ENCODE assay signal across 33 cellular contexts in the genomic region with DNA sequence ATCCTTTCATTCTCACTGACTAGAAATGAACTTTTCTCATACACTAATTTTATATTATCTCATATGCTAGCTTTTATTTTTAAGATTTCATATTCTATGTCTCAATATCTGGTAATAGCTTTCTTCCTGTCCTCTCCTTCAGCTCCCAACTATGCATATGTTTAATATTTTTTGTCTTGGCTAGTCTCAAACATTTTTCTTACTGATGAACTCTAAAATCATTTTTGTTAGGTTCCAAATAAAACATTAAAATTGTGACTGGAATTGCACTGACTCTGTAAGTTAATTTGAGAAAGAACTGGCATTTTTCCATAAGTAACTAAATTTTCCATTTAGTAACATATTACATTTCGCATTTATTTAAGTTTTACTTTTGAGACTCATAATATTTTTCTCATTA.
"Had no signal": no experiment of that assay in that cellular context is flagged by ENCODE, and none has a peak within 500 bp of the region (broad histone marks: within the 10 kb centered on the region; RNA-seq: fewer than 3 reads in every experiment).

No MANE protein-coding gene starts in this region.

- ATAC-seq: activated CD4-positive, alpha-beta T cell treated with anti-CD3 and anti-CD28 coated beads for 36 hours; activated CD8-positive, alpha-beta memory T cell treated with anti-CD3 and anti-CD28 coated beads, Interleukin-2, amount 10 ng/mL, durations not matched to agents 7 days and 5 days; activated CD8-positive, alpha-beta T cell treated with anti-CD3 and anti-CD28 coated beads, Interleukin-2, amount 10 ng/mL, durations not matched to agents 7 days and 5 days; activated naive CD4-positive, alpha-beta T cell treated with anti-CD3 and anti-CD28 coated beads, Interleukin-2, amount 50 U/mL, for 72 hours; activated T-cell treated with anti-CD3 and anti-CD28 coated beads, Interleukin-2, amount 50 U/mL, for 72 hours; effector memory CD8-positive, alpha-beta T cell; foreskin keratinocyte; gastroesophageal sphincter; heart right ventricle; T-helper 17 cell had no signal

- H3K4me1 ChIP-seq: esophagus muscularis mucosa, foreskin keratinocyte, gastroesophageal sphincter had no signal

- H3K4me1 Mint-ChIP-seq: activated B cell treated with CpG ODN at 0.5 μM for 24 hours; activated CD4-positive, alpha-beta T cell treated with anti-CD3 and anti-CD28 coated beads for 36 hours; activated CD4-positive, alpha-beta T cell treated with anti-CD3 and anti-CD28 coated beads, Interleukin-2, amount 10 ng/mL, durations not matched to agents 24 days and 14 days; activated naive CD4-positive, alpha-beta T cell treated with anti-CD3 and anti-CD28 coated beads, Interleukin-2, amount 10 ng/mL, durations not matched to agents 7 days and 5 days; activated naive CD8-positive, alpha-beta T cell treated with anti-CD3 and anti-CD28 coated beads, Interleukin-2, amount 10 ng/mL, durations not matched to agents 7 days and 5 days had no signal

- H3K36me3 ChIP-seq: brain microvascular endothelial cell, esophagus muscularis mucosa, gastroesophageal sphincter, heart right ventricle, WERI-Rb-1 had no signal

- H3K27me3 Mint-ChIP-seq: activated B cell treated with CpG ODN at 0.5 μM for 24 hours; activated CD4-positive, alpha-beta memory T cell treated with anti-CD3 and anti-CD28 coated beads for 36 hours; activated CD4-positive, alpha-beta T cell treated with anti-CD3 and anti-CD28 coated beads for 36 hours; activated naive CD4-positive, alpha-beta T cell treated with anti-CD3 and anti-CD28 coated beads, Interleukin-2, amount 10 ng/mL, durations not matched to agents 7 days and 5 days; activated naive CD8-positive, alpha-beta T cell treated with anti-CD3 and anti-CD28 coated beads, Interleukin-2, amount 10 ng/mL, durations not matched to agents 7 days and 5 days; central memory CD8-positive, alpha-beta T cell; effector memory CD8-positive, alpha-beta T cell; T-helper 17 cell had no signal

- H3K27me3 ChIP-seq: brain microvascular endothelial cell, esophagus muscularis mucosa, foreskin keratinocyte, gastroesophageal sphincter, heart right ventricle had no signal

- H3K4me3 ChIP-seq: esophagus muscularis mucosa, gastroesophageal sphincter, heart right ventricle had no signal

- H3K4me3 Mint-ChIP-seq: activated B cell treated with CpG ODN at 0.5 μM for 24 hours; activated CD4-positive, alpha-beta memory T cell treated with anti-CD3 and anti-CD28 coated beads for 36 hours; activated CD4-positive, alpha-beta T cell treated with anti-CD3 and anti-CD28 coated beads for 36 hours; activated CD4-positive, alpha-beta T cell treated with anti-CD3 and anti-CD28 coated beads, Interleukin-2, amount 10 ng/mL, durations not matched to agents 24 days and 14 days; activated CD8-positive, alpha-beta memory T cell treated with anti-CD3 and anti-CD28 coated beads, Interleukin-2, amount 10 ng/mL, durations not matched to agents 7 days and 5 days; activated CD8-positive, alpha-beta T cell treated with anti-CD3 and anti-CD28 coated beads, Interleukin-2, amount 10 ng/mL, durations not matched to agents 7 days and 5 days; activated naive CD4-positive, alpha-beta T cell treated with anti-CD3 and anti-CD28 coated beads, Interleukin-2, amount 10 ng/mL, durations not matched to agents 7 days and 5 days; activated naive CD8-positive, alpha-beta T cell treated with anti-CD3 and anti-CD28 coated beads, Interleukin-2, amount 10 ng/mL, durations not matched to agents 7 days and 5 days; activated T-cell treated with anti-CD3 and anti-CD28 coated beads, Interleukin-2, amount 50 U/mL, for 72 hours; central memory CD8-positive, alpha-beta T cell; effector memory CD8-positive, alpha-beta T cell; T-helper 17 cell; T-helper 2 cell treated with Interferon-gamma antibody and Interleukin-4, amounts not matched to agents 5 μg/mL and 100 μg/mL, for 36 hours had no signal

- H3K27ac ChIP-seq: brain microvascular endothelial cell, esophagus muscularis mucosa, foreskin keratinocyte, gastroesophageal sphincter, heart right ventricle, WERI-Rb-1 had no signal

- H3K36me3 Mint-ChIP-seq: activated CD4-positive, alpha-beta memory T cell treated with anti-CD3 and anti-CD28 coated beads for 36 hours; activated CD8-positive, alpha-beta memory T cell treated with anti-CD3 and anti-CD28 coated beads, Interleukin-2, amount 10 ng/mL, durations not matched to agents 7 days and 5 days; activated naive CD4-positive, alpha-beta T cell treated with anti-CD3 and anti-CD28 coated beads, Interleukin-2, amount 10 ng/mL, durations not matched to agents 7 days and 5 days; activated naive CD4-positive, alpha-beta T cell treated with anti-CD3 and anti-CD28 coated beads, Interleukin-2, amount 50 U/mL, for 72 hours; activated naive CD8-positive, alpha-beta T cell treated with anti-CD3 and anti-CD28 coated beads, Interleukin-2, amount 10 ng/mL, durations not matched to agents 7 days and 5 days had no signal

- DNase-seq: activated B cell treated with CpG ODN at 0.5 μM for 24 hours; activated CD4-positive, alpha-beta memory T cell treated with anti-CD3 and anti-CD28 coated beads for 36 hours; activated CD4-positive, alpha-beta T cell treated with anti-CD3 and anti-CD28 coated beads for 36 hours; activated CD4-positive, alpha-beta T cell treated with anti-CD3 and anti-CD28 coated beads, Interleukin-2, amount 10 ng/mL, durations not matched to agents 24 days and 14 days; activated CD4-positive, CD25-positive, alpha-beta regulatory T cell treated with anti-CD3 and anti-CD28 coated beads, Interleukin-2, amount 50 U/mL, for 72 hours; activated CD8-positive, alpha-beta memory T cell treated with anti-CD3 and anti-CD28 coated beads, Interleukin-2, amount 10 ng/mL, durations not matched to agents 7 days and 5 days; activated CD8-positive, alpha-beta memory T cell treated with anti-CD3 and anti-CD28 coated beads, Interleukin-2, amount 50 U/mL, for 4 hours; activated CD8-positive, alpha-beta T cell treated with anti-CD3 and anti-CD28 coated beads, Interleukin-2, amount 10 ng/mL, durations not matched to agents 7 days and 5 days; activated gamma-delta T cell; activated naive CD4-positive, alpha-beta T cell; activated naive CD4-positive, alpha-beta T cell treated with anti-CD3 and anti-CD28 coated beads, Interleukin-2, amount 10 ng/mL, durations not matched to agents 7 days and 5 days; activated naive CD8-positive, alpha-beta T cell treated with anti-CD3 and anti-CD28 coated beads, Interleukin-2, amount 10 ng/mL, durations not matched to agents 7 days and 5 days; activated T-cell treated with anti-CD3 and anti-CD28 coated beads, Interleukin-2, amount 50 U/mL, for 1 hour; activated T-cell treated with anti-CD3 and anti-CD28 coated beads, Interleukin-2, amount 50 U/mL, for 72 hours; amniotic stem cell; anterior cingulate cortex; brain microvascular endothelial cell; cortex of kidney; dermis blood vessel endothelial cell; effector CD4-positive, alpha-beta T cell; effector memory CD8-positive, alpha-beta T cell; erythroblast; foreskin keratinocyte; heart right ventricle; T-helper 1 cell; T-helper 17 cell; T1000; WERI-Rb-1 had no signal

- H3K9me3 Mint-ChIP-seq: activated B cell treated with CpG ODN at 0.5 μM for 24 hours; activated naive CD4-positive, alpha-beta T cell treated with anti-CD3 and anti-CD28 coated beads, Interleukin-2, amount 10 ng/mL, durations not matched to agents 7 days and 5 days; activated T-cell treated with anti-CD3 and anti-CD28 coated beads, Interleukin-2, amount 50 U/mL, for 72 hours; effector memory CD8-positive, alpha-beta T cell; T-helper 2 cell treated with Interferon-gamma antibody and Interleukin-4, amounts not matched to agents 5 μg/mL and 100 μg/mL, for 36 hours had no signal

- H3K9me3 ChIP-seq: esophagus muscularis mucosa, gastroesophageal sphincter had no signal

- H3K27ac Mint-ChIP-seq: activated B cell treated with CpG ODN at 0.5 μM for 24 hours; activated CD4-positive, alpha-beta memory T cell treated with anti-CD3 and anti-CD28 coated beads for 36 hours; activated CD4-positive, alpha-beta T cell treated with anti-CD3 and anti-CD28 coated beads for 36 hours; activated CD4-positive, alpha-beta T cell treated with anti-CD3 and anti-CD28 coated beads, Interleukin-2, amount 10 ng/mL, durations not matched to agents 24 days and 14 days; activated CD8-positive, alpha-beta memory T cell treated with anti-CD3 and anti-CD28 coated beads, Interleukin-2, amount 10 ng/mL, durations not matched to agents 7 days and 5 days; activated CD8-positive, alpha-beta T cell treated with anti-CD3 and anti-CD28 coated beads, Interleukin-2, amount 10 ng/mL, durations not matched to agents 7 days and 5 days; activated naive CD4-positive, alpha-beta T cell treated with anti-CD3 and anti-CD28 coated beads, Interleukin-2, amount 10 ng/mL, durations not matched to agents 7 days and 5 days; activated naive CD4-positive, alpha-beta T cell treated with anti-CD3 and anti-CD28 coated beads, Interleukin-2, amount 50 U/mL, for 72 hours; activated naive CD8-positive, alpha-beta T cell treated with anti-CD3 and anti-CD28 coated beads, Interleukin-2, amount 10 ng/mL, durations not matched to agents 7 days and 5 days; activated T-cell treated with anti-CD3 and anti-CD28 coated beads, Interleukin-2, amount 50 U/mL, for 72 hours; effector memory CD8-positive, alpha-beta T cell; T-helper 17 cell; T-helper 2 cell treated with Interferon-gamma antibody and Interleukin-4, amounts not matched to agents 5 μg/mL and 100 μg/mL, for 36 hours had no signal
